Comparison of ENCODE assay signal across 16 cellular contexts in the genomic region with DNA sequence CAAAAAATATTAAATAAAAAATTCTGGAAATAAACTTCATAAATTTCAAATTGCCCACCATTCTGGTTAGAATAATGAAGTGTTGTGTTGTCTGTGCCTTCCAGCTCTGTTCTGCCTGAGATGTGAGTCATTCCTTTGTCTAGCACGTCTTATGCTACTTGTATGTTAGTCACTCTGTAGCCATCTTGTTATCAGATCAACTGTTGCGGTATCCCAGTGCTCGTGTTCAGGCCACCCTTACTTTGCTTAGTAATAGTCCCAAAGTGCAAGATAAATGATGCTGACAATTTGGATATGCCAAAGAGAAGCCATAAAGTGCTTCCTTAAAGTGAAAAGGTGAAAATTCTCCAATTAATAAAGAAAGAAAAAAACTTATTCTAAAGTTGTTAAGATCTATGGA.
DNase-seq lines count a peak whose midpoint lies in the region; ATAC-seq and TF ChIP-seq lines count a peak whose summit lies in the region.
"Had no signal": no experiment of that assay in that cellular context is flagged by ENCODE, and none has a peak within 500 bp of the region (broad histone marks: within the 10 kb centered on the region; RNA-seq: fewer than 3 reads in every experiment).

No MANE protein-coding gene starts in this region.

- H2AK5ac ChIP-seq in mesendoderm (ENCODE audit: low read length) = no peak overlapping the region

- H3K79me2 ChIP-seq in mesendoderm (ENCODE audit: control insufficient read depth, insufficient read depth, low read length) = no peaks in the 10 kb centered on the region

- H3K4me2 ChIP-seq in mesendoderm (ENCODE audit: low read length) = no peak overlapping the region

- peaks cover 12% of the 10 kb centered on the region for H3K4me1 Mint-ChIP-seq in Calu3 (ENCODE audit: low read depth, unreplicated experiment)

- H3K18ac ChIP-seq in mesendoderm (ENCODE audit: low read length) = no peak overlapping the region

- CTCF ChIA-PET in Calu3 (lab: Charles Lee) = interaction anchor here (0.5 to 0.7 kb wide), 3 partner anchors 7 to 439 kb away, joined by 4 to 5 read pairs (median 4); no protein-coding TSS in a partner anchor

- H3K27me3 ChIP-seq in mesendoderm (ENCODE audit: insufficient read depth, low read length, poor library complexity) = no peaks in the 10 kb centered on the region
- H3K27me3 ChIP-seq: neutrophil, Peyer's patch had no signal

- BruUV-seq in Calu3 (replicated peaks; lab: Mats Ljungman, UMichigan) = no TSS peak

- H3K79me1 ChIP-seq in mesendoderm (ENCODE audit: low read length) = no peaks in the 10 kb centered on the region

- no peak overlapping the region for H3K4me3 ChIP-seq in mesendoderm (ENCODE audit: low read length)
- H3K4me3 ChIP-seq: Peyer's patch had no signal

- no peak overlapping the region for H4K5ac ChIP-seq in mesendoderm (ENCODE audit: low read length)

- no peak overlapping the region for H3K56ac ChIP-seq in mesendoderm (ENCODE audit: low read length)

- intact Hi-C loops in Calu3 (cut with micrococcal nuclease; ENCODE audit: unreplicated experiment) = loop anchor here (2.0 kb wide), 1 partner anchor 48 kb away; no protein-coding TSS in a partner anchor

- no peak overlapping the region for H3K9ac ChIP-seq in mesendoderm (ENCODE audit: low read length)

- no peak overlapping the region for H4K8ac ChIP-seq in mesendoderm (ENCODE audit: low read depth, low read length)

- H3K36me3 ChIP-seq in mesendoderm (ENCODE audit: control insufficient read depth, insufficient read depth, low read length) = no peaks in the 10 kb centered on the region
- H3K36me3 ChIP-seq: neutrophil, Peyer's patch had no signal

- H3K27ac Mint-ChIP-seq in Calu3 (ENCODE audit: unreplicated experiment) = peak overlapping the region; percentile 11
- H3K27ac Mint-ChIP-seq: activated T-cell treated with anti-CD3 and anti-CD28 coated beads, Interleukin-2, amount 50 U/mL, for 72 hours had no signal

- H3K23ac ChIP-seq in mesendoderm (ENCODE audit: low read length) = no peak overlapping the region

- H2BK120ac ChIP-seq in mesendoderm (ENCODE audit: low read depth, low read length) = no peak overlapping the region

- no peak overlapping the region for H2BK5ac ChIP-seq in mesendoderm (ENCODE audit: low read length)

- TF ChIP-seq CTCF in Calu3 (IDR thresholded peaks at IDR 0.05; ENCODE audit: unreplicated experiment) = no peak

- no peak overlapping the region for H3K4ac ChIP-seq in mesendoderm (ENCODE audit: low read depth, low read length)

- no peak overlapping the region for H3K4me3 Mint-ChIP-seq in Calu3 (ENCODE audit: low read depth, unreplicated experiment)
- H3K4me3 Mint-ChIP-seq: activated T-cell treated with anti-CD3 and anti-CD28 coated beads, Interleukin-2, amount 50 U/mL, for 72 hours had no signal

- ATAC-seq in GM21528 (IDR thresholded peaks at IDR 0.05; ENCODE audit: low FRiP score, unreplicated experiment) (no peak), HG02870 (IDR thresholded peaks at IDR 0.05; ENCODE audit: unreplicated experiment) (no peak), GM21717 (IDR thresholded peaks at IDR 0.05; ENCODE audit: unreplicated experiment) (no peak)
- ATAC-seq: activated T-cell treated with anti-CD3 and anti-CD28 coated beads, Interleukin-2, amount 50 U/mL, for 72 hours had no signal

- H3K27ac ChIP-seq in mesendoderm (ENCODE audit: low read depth, low read length) = no peak overlapping the region
- H3K27ac ChIP-seq: neutrophil, Peyer's patch had no signal

- no peaks in the 10 kb centered on the region for H3K36me3 Mint-ChIP-seq in Calu3 (ENCODE audit: insufficient read depth, unreplicated experiment)

- H3K4me1 ChIP-seq in mesendoderm (ENCODE audit: control insufficient read depth, low read depth, low read length) = no peaks in the 10 kb centered on the region
- H3K4me1 ChIP-seq: Peyer's patch had no signal

- WGBS in mesendoderm (ENCODE audit: extremely low coverage, insufficient coverage, low lambda C conversion rate) = no CpG with 5 or more reads among the region's 3 CpGs

- DNase-seq in Calu3 (peak; percentile 32), OCI-M1 (lab: John Stamatoyannopoulos, UW) (peak; percentile 83), dedifferentiated amniotic fluid mesenchymal stem cell (ENCODE audit: extremely low spot score) (peak; percentile 65), mesendoderm (peak; percentile 61), anterior cingulate cortex (lab: John Stamatoyannopoulos, UW) (no peak)
- DNase-seq: activated T-cell treated with anti-CD3 and anti-CD28 coated beads, Interleukin-2, amount 50 U/mL, for 72 hours; caudate nucleus; COR-L47; Kasumi-1; NCI-H2171; Peyer's patch; stimulated activated naive CD4-positive, alpha-beta T cell had no signal

- no peak overlapping the region for H2BK15ac ChIP-seq in mesendoderm (replicated peaks; ENCODE audit: low read depth)

- no peaks in the 10 kb centered on the region for H3K27me3 Mint-ChIP-seq in Calu3 (ENCODE audit: unreplicated experiment)

- H3K9me3 Mint-ChIP-seq in Calu3 (ENCODE audit: low read depth, unreplicated experiment) = no peaks in the 10 kb centered on the region

Comparison
In these comparisons a context has a peak if more than half of its experiments do, and no peak if none do; other contexts are left out.
1. DNase-seq: peak in Calu3 (single experiment), OCI-M1 (single experiment), dedifferentiated amniotic fluid mesenchymal stem cell (single experiment) and mesendoderm (single experiment); none in anterior cingulate cortex (0 of 58).